In genomic region chr15:78204351-78205309, GRCh38 we compare ENCODE assay signal across 10 cellular contexts. TPM values are rescaled to one million over a fixed set of nuclear protein-coding genes. Genes with fewer than 3 reads are reported as not detected.
DNase-seq lines count a peak whose midpoint lies in the region; ATAC-seq, FAIRE-seq and TF ChIP-seq lines count a peak whose summit lies in the region.
"Had no signal": no experiment of that assay in that cellular context is flagged by ENCODE, and none has a peak within 500 bp of the region (broad histone marks: within the 10 kb centered on the region; RNA-seq: fewer than 3 reads in every experiment).

No MANE protein-coding gene starts in this region.

- DNase-seq in D341Med (ENCODE audit: low spot score) (peak; percentile 17), body of pancreas (peak; percentile 74 to 89 (median 82)), hepatocyte (ENCODE audit: low spot score) (peak; percentile 4), psoas muscle (peak in 1 of 2 donors; percentile 74), NCI-H446 (lab: John Stamatoyannopoulos, UW) (no peak), H54 (ENCODE audit: insufficient read length, low spot score) (no peak), NCI-H2196 treated with DMSO at 0.1 percent for 48 hours (lab: John Stamatoyannopoulos, UW; ENCODE audit: unreplicated experiment) (no peak), iPS-NIHi11 (ENCODE audit: low spot score) (no peak)
- DNase-seq: Kasumi-1 had no signal

- no peaks in the 10 kb centered on the region for H4K20me1 ChIP-seq in hepatocyte (ENCODE audit: insufficient read depth, poor library complexity, severe bottlenecking)

- H3K4me2 ChIP-seq in hepatocyte: no peak overlapping the region
- H3K4me2 ChIP-seq: smooth muscle cell had no signal

- H3K9me2 ChIP-seq in hepatocyte (replicated peaks; ENCODE audit: insufficient read depth): no peaks in the 10 kb centered on the region

- H3K27me3 ChIP-seq in body of pancreas (no peaks in the 10 kb centered on the region), hepatocyte (no peaks in the 10 kb centered on the region), psoas muscle (ENCODE audit: insufficient read depth in 3 of 3, low read length in 2 of 3) (no peaks in the 10 kb centered on the region)

- H3K36me3 ChIP-seq in body of pancreas (replicated peaks in 1 of 2; ENCODE audit: insufficient read depth in 1 of 2, low read depth in 2 of 2) (no peaks in the 10 kb centered on the region), hepatocyte (replicated peaks; ENCODE audit: insufficient read depth, low read depth) (no peaks in the 10 kb centered on the region), psoas muscle (ENCODE audit: insufficient read depth in 1 of 2, low read depth in 1 of 2) (no peaks in the 10 kb centered on the region)

- FAIRE-seq in H54 (lab: Jason Lieb, UNC): no peak

- peak overlapping the region; percentile 53 to 87 (median 72) for H3K27ac ChIP-seq in body of pancreas
- H3K27ac ChIP-seq in hepatocyte: no peak overlapping the region
- H3K27ac ChIP-seq in psoas muscle: peak overlapping the region; percentile 70

- H3K9me3 ChIP-seq in body of pancreas (no peaks in the 10 kb centered on the region), hepatocyte (ENCODE audit: low read depth) (no peaks in the 10 kb centered on the region), psoas muscle (no peaks in the 10 kb centered on the region)

- TF ChIP-seq POLR2A in body of pancreas (IDR thresholded peaks at IDR 0.05) (no peak), H54 (IDR thresholded peaks at IDR 0.05; ENCODE audit: low read depth, low read length) (no peak)

- ATAC-seq in body of pancreas: peak; percentile 74
- ATAC-seq in psoas muscle: peak; percentile 66 to 82 (median 76)

- H3K4me1 ChIP-seq in body of pancreas (peaks cover 73% of the 10 kb centered on the region), hepatocyte (ENCODE audit: insufficient read depth) (peaks cover 9% of the 10 kb centered on the region), psoas muscle (peaks cover 42% of the 10 kb centered on the region)

- H3K4me3 ChIP-seq in body of pancreas (no peak overlapping the region), hepatocyte (no peak overlapping the region), psoas muscle (no peak overlapping the region)
- H3K4me3 ChIP-seq: smooth muscle cell had no signal

- no peak for TF ChIP-seq CTCF in body of pancreas (IDR thresholded peaks at IDR 0.05)
- no peak for TF ChIP-seq CTCF in hepatocyte (IDR thresholded peaks at IDR 0.05; ENCODE audit: poor library complexity)
- TF ChIP-seq CTCF in psoas muscle (IDR thresholded peaks at IDR 0.05): no peak

- intact Hi-C loops in body of pancreas (cut with DNase I): no loop called here
- intact Hi-C loops in psoas muscle (cut with DNase I): no loop called here

- no peaks in the 10 kb centered on the region for H3K79me2 ChIP-seq in hepatocyte

- H2AFZ ChIP-seq in hepatocyte: no peak overlapping the region

- 51 to 63% methylated on average over 10 to 15 of the region's 17 CpGs for WGBS in body of pancreas, 2 donors
- 87% methylated on average over 17 of the region's 17 CpGs for WGBS in hepatocyte (ENCODE audit: low lambda C conversion rate, missing lambda C conversion rate)
- 35 to 46% (median 37%) methylated on average over 17 of the region's 17 CpGs for WGBS in psoas muscle, 3 donors

RNA-seq across cellular contexts. Expression of gene ACSBG1, which starts 29.7 kb away (rescaled TPM):
- total RNA-seq in body of pancreas: not detected
- 0.08 and 0.93 TPM in 2 replicates for total RNA-seq in hepatocyte
- 0.10 and 0.47 TPM in 2 replicates for polyA plus RNA-seq in hepatocyte
- under 1 TPM in 1 of 4 donors, not detected in 3; 0.12 TPM for total RNA-seq in psoas muscle
- polyA plus RNA-seq in psoas muscle: under 1 TPM; 0.43 to 0.64 (median 0.59) TPM

RNA-seq across cellular contexts. Expression of gene IDH3A, which starts 55.5 kb away (rescaled TPM):
- 10 to 100 TPM; 17.8 to 39.7 TPM for total RNA-seq in body of pancreas
- 81.0 and 102 TPM in 2 replicates for total RNA-seq in hepatocyte
- 51.5 and 62.3 TPM in 2 replicates for polyA plus RNA-seq in hepatocyte
- total RNA-seq in psoas muscle: 100 to 1,000 TPM; 203 to 309 (median 251) TPM
- polyA plus RNA-seq in psoas muscle: 100 to 1,000 TPM; 154 to 228 (median 179) TPM

RNA-seq across cellular contexts. Expression of gene DNAJA4, which starts 59.7 kb away (rescaled TPM):
- total RNA-seq in body of pancreas (1 to 10 TPM; 5.9 to 8.0 TPM), hepatocyte (3.2 and 3.6 TPM in 2 replicates), psoas muscle (100 to 1,000 TPM in 3 of 4 donors, 10 to 100 TPM in 1; 78.5 to 263 (median 184) TPM)
- polyA plus RNA-seq in hepatocyte (2.8 and 4.0 TPM in 2 replicates), psoas muscle (100 to 1,000 TPM; 154 to 276 (median 188) TPM)

Comparison
In these comparisons a context has a peak if more than half of its experiments do, and no peak if none do; other contexts are left out.
1. DNase-seq: peak in D341Med (single experiment), body of pancreas (4 of 4) and hepatocyte (single experiment); none in NCI-H446 (0 of 2), H54 (single experiment), NCI-H2196 treated with DMSO at 0.1 percent for 48 hours (single experiment) and iPS-NIHi11 (single experiment).
2. RNA of gene DNAJA4, which starts 59.7 kb away (total RNA-seq): 78.5 to 263 TPM in psoas muscle; 5.9 to 8.0 TPM in body of pancreas and 3.2 to 3.6 TPM in hepatocyte; every median in the first group is over 4 times any median in the second.